ENCODE assay signal across 10 cellular contexts in the genomic region with DNA sequence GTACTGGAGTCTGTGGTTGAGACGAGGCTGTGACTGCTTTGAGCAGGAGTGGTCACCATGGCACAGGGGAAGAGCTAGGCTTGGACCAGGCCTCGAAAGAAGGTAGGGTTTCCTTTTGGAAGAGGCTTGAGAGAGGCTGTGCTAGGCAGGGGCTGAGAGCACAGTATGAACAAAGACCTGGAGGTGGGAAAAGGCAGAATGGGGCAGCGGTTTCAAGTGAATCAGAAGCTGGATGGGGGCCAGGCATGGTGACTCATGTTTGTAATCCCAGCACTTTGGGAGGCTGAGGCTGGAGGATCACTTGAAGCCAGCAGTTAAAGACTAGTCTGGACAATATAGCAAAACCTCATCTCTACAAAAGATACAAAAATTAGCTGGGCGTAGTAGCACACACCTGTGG.
DNase-seq lines count a peak whose midpoint lies in the region; TF ChIP-seq lines count a peak whose summit lies in the region.
"Had no signal": no experiment of that assay in that cellular context is flagged by ENCODE, and none has a peak within 500 bp of the region (broad histone marks: within the 10 kb centered on the region; RNA-seq: fewer than 3 reads in every experiment).

No MANE protein-coding gene starts in this region.

- no peak for TF ChIP-seq EP300 in ovary (IDR thresholded peaks at IDR 0.05)

- peaks cover 2% of the 10 kb centered on the region for H3K27me3 Mint-ChIP-seq in neural progenitor cell (ENCODE audit: insufficient read depth, low read depth)
- H3K27me3 Mint-ChIP-seq: activated T-cell treated with anti-CD3 and anti-CD28 coated beads, Interleukin-2, amount 50 U/mL, for 24 hours had no signal

- no peak overlapping the region for H2AFZ ChIP-seq in neural progenitor cell (replicated peaks)

- H3K4me1 ChIP-seq in ovary (ENCODE audit: insufficient read depth) (no peaks in the 10 kb centered on the region), neural progenitor cell (no peaks in the 10 kb centered on the region)

- TF ChIP-seq CTCF in ovary (IDR thresholded peaks at IDR 0.05), result no peak
- TF ChIP-seq CTCF in neural progenitor cell (IDR thresholded peaks at IDR 0.05), result no peak

- intact Hi-C loops in ovary (cut with DNase I), result no loop called here

- no peak overlapping the region for H3K9ac ChIP-seq in neural progenitor cell

- H3K9me3 Mint-ChIP-seq in neural progenitor cell, result no peaks in the 10 kb centered on the region

- no peaks in the 10 kb centered on the region for H4K20me1 ChIP-seq in neural progenitor cell (ENCODE audit: low read depth)

- no peak for TF ChIP-seq POLR2A in ovary (IDR thresholded peaks at IDR 0.05)

- H3K27ac ChIP-seq in caudate nucleus (ENCODE audit: low read depth, low read length), result peak overlapping the region; percentile 6
- no peak overlapping the region for H3K27ac ChIP-seq in ovary
- H3K27ac ChIP-seq in neural progenitor cell, result no peak overlapping the region

- no peaks in the 10 kb centered on the region for H3K36me3 ChIP-seq in ovary
- no peaks in the 10 kb centered on the region for H3K36me3 ChIP-seq in neural progenitor cell

- H3K4me3 ChIP-seq in ovary (no peak overlapping the region), neural progenitor cell (no peak overlapping the region)

- no peaks in the 10 kb centered on the region for H3F3A ChIP-seq in neural progenitor cell (ENCODE audit: low read depth)

- no peak overlapping the region for H3K4me2 ChIP-seq in neural progenitor cell

- no peaks in the 10 kb centered on the region for H3K27me3 ChIP-seq in ovary
- no peaks in the 10 kb centered on the region for H3K27me3 ChIP-seq in neural progenitor cell

- no peaks in the 10 kb centered on the region for H3K4me1 Mint-ChIP-seq in neural progenitor cell

- DNase-seq in GOT3 (lab: John Stamatoyannopoulos, UW) (peak; percentile 20), NCI-H2029 treated with DMSO at 0.1 percent for 48 hours (lab: John Stamatoyannopoulos, UW) (peak; percentile 89), caudate nucleus (lab: John Stamatoyannopoulos, UW) (peak in 5 of 61 donors; percentile 3 to 24 (median 16)), ovary (peak in 4 of 5 donors; percentile 44 to 56 (median 50)), dedifferentiated amniotic fluid mesenchymal stem cell (ENCODE audit: extremely low spot score) (no peak), neural progenitor cell (ENCODE audit: low spot score) (no peak), D341Med (ENCODE audit: low spot score) (no peak)
- DNase-seq: activated T-cell treated with anti-CD3 and anti-CD28 coated beads, Interleukin-2, amount 50 U/mL, for 24 hours; islet precursor cell; MM.1S had no signal

- 71 to 77% (median 72%) methylated on average over 4 of the region's 4 CpGs for WGBS in ovary, 3 donors

- H3K4me3 Mint-ChIP-seq in neural progenitor cell, result no peak overlapping the region
- H3K4me3 Mint-ChIP-seq: activated T-cell treated with anti-CD3 and anti-CD28 coated beads, Interleukin-2, amount 50 U/mL, for 24 hours had no signal

- H3K9me3 ChIP-seq in ovary (peaks cover 0 to 5% of the 10 kb centered on the region in 2 donors), neural progenitor cell (ENCODE audit: low read depth) (no peaks in the 10 kb centered on the region)

- H3K27ac Mint-ChIP-seq in neural progenitor cell, result no peak overlapping the region
- H3K27ac Mint-ChIP-seq: activated T-cell treated with anti-CD3 and anti-CD28 coated beads, Interleukin-2, amount 50 U/mL, for 24 hours had no signal

- peaks cover 31% of the 10 kb centered on the region for H3K36me3 Mint-ChIP-seq in neural progenitor cell

- H3K79me2 ChIP-seq in neural progenitor cell (ENCODE audit: low read depth), result no peaks in the 10 kb centered on the region

Comparison
In these comparisons a context has a peak if more than half of its experiments do, and no peak if none do; other contexts are left out.
1. DNase-seq: peak in GOT3 (single experiment), NCI-H2029 treated with DMSO at 0.1 percent for 48 hours (single experiment) and ovary (4 of 5); none in dedifferentiated amniotic fluid mesenchymal stem cell (single experiment), neural progenitor cell (single experiment) and D341Med (single experiment).